ENCODE assay signal across 1 cellular context in genomic region chr20:2914160-2914559, GRCh38.
TF ChIP-seq lines count a peak whose summit lies in the region.

No MANE protein-coding gene starts in this region.

TF ChIP-seq in HepG2, 621 proteins besides CTCF, POLR2A, EP300 and RAD21:
- TF ChIP-seq ARID5B (CRISPR knock-in tag; IDR thresholded peaks at IDR 0.05) (0 out of 2 replicates have a peak, but pooled peaks have one; percentile 27), ZNF790 (CRISPR knock-in tag; IDR thresholded peaks at IDR 0.05; ENCODE audit: borderline replicate concordance) (0 out of 2 replicates have a peak, but pooled peaks have one; percentile 37), MIXL1 (CRISPR knock-in tag; IDR thresholded peaks at IDR 0.05) (peak; percentile 75), ZHX1 (CRISPR knock-in tag; IDR thresholded peaks at IDR 0.05; ENCODE audit: low read depth) (0 out of 2 replicates have a peak, but pooled peaks have one; percentile 23), E2F2 (CRISPR knock-in tag; IDR thresholded peaks at IDR 0.05; ENCODE audit: borderline replicate concordance) (no peak), SMYD3 (CRISPR knock-in tag; IDR thresholded peaks at IDR 0.05) (0 out of 2 replicates have a peak, but pooled peaks have one; percentile 48), IKZF4 (CRISPR knock-in tag; IDR thresholded peaks at IDR 0.05; ENCODE audit: borderline replicate concordance, low read depth, not compliant biosample characterization) (no peak), ATF2 (CRISPR knock-in tag; IDR thresholded peaks at IDR 0.05) (peak; percentile 34; the same call in 1 of the 2 replicates), IRF2 (CRISPR knock-in tag; IDR thresholded peaks at IDR 0.05) (peak; percentile 31; the same call in 1 of the 2 replicates), LCORL (IDR thresholded peaks at IDR 0.05) (no peak), LCORL (CRISPR knock-in tag; IDR thresholded peaks at IDR 0.05) (no peak), ZNF792 (CRISPR knock-in tag; IDR thresholded peaks at IDR 0.05) (0 out of 2 replicates have a peak, but pooled peaks have one; percentile 61), KAT8 (CRISPR knock-in tag; IDR thresholded peaks at IDR 0.05) (0 out of 2 replicates have a peak, but pooled peaks have one; percentile 53), ZNF569 (CRISPR knock-in tag; IDR thresholded peaks at IDR 0.05; ENCODE audit: borderline replicate concordance) (0 out of 2 replicates have a peak, but pooled peaks have one; percentile 15), CHD2 (IDR thresholded peaks at IDR 0.05; ENCODE audit: low read depth, low read length) (no peak), FOXA3 (CRISPR knock-in tag; IDR thresholded peaks at IDR 0.05) (0 out of 2 replicates have a peak, but pooled peaks have one; percentile 21), MTERF4 (CRISPR knock-in tag; IDR thresholded peaks at IDR 0.05) (no peak), RXRB (CRISPR knock-in tag; IDR thresholded peaks at IDR 0.05; ENCODE audit: borderline replicate concordance) (0 out of 2 replicates have a peak, but pooled peaks have one; percentile 28), GATAD1 (CRISPR knock-in tag; IDR thresholded peaks at IDR 0.05) (0 out of 2 replicates have a peak, but pooled peaks have one; percentile 23), KDM3A (CRISPR knock-in tag; IDR thresholded peaks at IDR 0.05; ENCODE audit: low read depth) (0 out of 2 replicates have a peak, but pooled peaks have one; percentile 30), SMC3 (IDR thresholded peaks at IDR 0.05; ENCODE audit: low read length) (peak; percentile 63; the same call in 1 of the 2 replicates), SAP130 (CRISPR knock-in tag; IDR thresholded peaks at IDR 0.05; ENCODE audit: low read depth) (peak; percentile 37), ZSCAN5A (CRISPR knock-in tag; IDR thresholded peaks at IDR 0.05; ENCODE audit: borderline replicate concordance) (peak; percentile 68; the same call in 1 of the 2 replicates), PBX3 (CRISPR knock-in tag; IDR thresholded peaks at IDR 0.05; ENCODE audit: borderline replicate concordance) (no peak), TEAD3 (CRISPR knock-in tag; optimal IDR thresholded peaks at IDR 0.05; ENCODE audit: borderline replicate concordance) (peak; percentile 62), THAP11 (CRISPR knock-in tag; IDR thresholded peaks at IDR 0.05) (peak; percentile 54), TARDBP (CRISPR knock-in tag; IDR thresholded peaks at IDR 0.05) (peak; percentile 49; the same call in 1 of the 2 replicates), ZFP36L1 (CRISPR knock-in tag; IDR thresholded peaks at IDR 0.05) (0 out of 2 replicates have a peak, but pooled peaks have one; percentile 46), ZMAT3 (CRISPR knock-in tag; conservative IDR thresholded peaks at IDR 0.05) (no peak), CHCHD3 (CRISPR knock-in tag; IDR thresholded peaks at IDR 0.05) (no peak), STAG1 (CRISPR knock-in tag; IDR thresholded peaks at IDR 0.05) (peak; percentile 89), NONO (IDR thresholded peaks at IDR 0.05) (no peak), NONO (CRISPR knock-in tag; conservative IDR thresholded peaks at IDR 0.05) (no peak)
